ENCODE assay signal across 9 cellular contexts in genomic region chr7:44629825-44630580, GRCh38. TPM values are rescaled to one million over a fixed set of nuclear protein-coding genes. Genes with fewer than 3 reads are reported as not detected.
A peak's percentile ranks its signal among the peaks of the same experiment; 100 is the strongest.
DNase-seq lines count a peak whose midpoint lies in the region; ATAC-seq and TF ChIP-seq lines count a peak whose summit lies in the region.
"Had no signal": no experiment of that assay in that cellular context is flagged by ENCODE, and none has a peak within 500 bp of the region (broad histone marks: within the 10 kb centered on the region; RNA-seq: fewer than 3 reads in every experiment).

No MANE protein-coding gene starts in this region.

- peaks cover 24% of the 10 kb centered on the region for H3K36me3 ChIP-seq in neutrophil

- H3K27me3 Mint-ChIP-seq in activated B cell treated with CpG ODN at 0.5 μM for 24 hours, result no peaks in the 10 kb centered on the region

- TF ChIP-seq CTCF in activated B cell treated with CpG ODN at 0.5 μM for 24 hours (IDR thresholded peaks at IDR 0.05) (no peak), neutrophil (IDR thresholded peaks at IDR 0.05) (no peak)

- peak overlapping the region; percentile 36 to 56 for H3K4me3 ChIP-seq in neutrophil (ENCODE audit: low read depth in 1 of 2, low read length in 1 of 2)

- H3K4me1 ChIP-seq in neutrophil (ENCODE audit: control insufficient read depth in 1 of 2, insufficient read depth in 1 of 2, low read depth in 1 of 2, low read length in 1 of 2), result peaks cover 68 to 71% of the 10 kb centered on the region in 2 experiments

- no peaks in the 10 kb centered on the region for H3K9me3 Mint-ChIP-seq in activated B cell treated with CpG ODN at 0.5 μM for 24 hours

- peak; percentile 57 for ATAC-seq in GM18867 (IDR thresholded peaks at IDR 0.05; ENCODE audit: unreplicated experiment)
- peak; percentile 59 for ATAC-seq in HG02870 (IDR thresholded peaks at IDR 0.05; ENCODE audit: unreplicated experiment)
- ATAC-seq in activated B cell treated with CpG ODN at 0.5 μM for 24 hours (ENCODE audit: low read depth), result peak; percentile 59
- no peak for ATAC-seq in GM21723 (IDR thresholded peaks at IDR 0.05; ENCODE audit: unreplicated experiment)

- no peak for DNase-seq in activated B cell treated with CpG ODN at 0.5 μM for 24 hours
- no peak for DNase-seq in HUDEP-2 (lab: John Stamatoyannopoulos, UW; ENCODE audit: unreplicated experiment in 76 of 76)
- DNase-seq in NCI-H146 (lab: John Stamatoyannopoulos, UW), result no peak
- DNase-seq in glomerular visceral epithelial cell (ENCODE audit: extremely low spot score), result no peak
- DNase-seq: nucleus accumbens had no signal

- POLR2A ChIA-PET in activated B cell treated with CpG ODN at 0.5 μM for 24 hours (lab: Charles Lee), result interaction anchor here (0.6 to 14.0 kb wide), 7 partner anchors 8 to 283 kb away, joined by 3 to 257 read pairs (median 11); partner anchors contain the start of genes DDX56, OGDH and ZMIZ2

- peaks cover 34% of the 10 kb centered on the region for H3K36me3 Mint-ChIP-seq in activated B cell treated with CpG ODN at 0.5 μM for 24 hours (ENCODE audit: low read depth)

- CTCF ChIA-PET in activated B cell treated with CpG ODN at 0.5 μM for 24 hours (lab: Charles Lee), result interaction anchor here (1.3 kb wide), 1 partner anchor 26 kb away, joined by 3 read pairs; no protein-coding TSS in a partner anchor

- peaks cover 64% of the 10 kb centered on the region for H3K4me1 Mint-ChIP-seq in activated B cell treated with CpG ODN at 0.5 μM for 24 hours

- H3K27ac Mint-ChIP-seq in activated B cell treated with CpG ODN at 0.5 μM for 24 hours, result peak overlapping the region; percentile 96

- H3K27me3 ChIP-seq in neutrophil, result no peaks in the 10 kb centered on the region

- H3K9me3 ChIP-seq in neutrophil, result no peaks in the 10 kb centered on the region

- intact Hi-C loops in activated B cell treated with CpG ODN at 0.5 μM for 24 hours (cut with micrococcal nuclease), result loop anchor here (1.0 kb wide), 1 partner anchor 8 kb away; no protein-coding TSS in a partner anchor

- H3K27ac ChIP-seq in neutrophil, result peak overlapping the region; percentile 96

- peak overlapping the region; percentile 79 for H3K4me3 Mint-ChIP-seq in activated B cell treated with CpG ODN at 0.5 μM for 24 hours

RNA-seq across cellular contexts. Expression of gene OGDH, which starts 23.6 kb away (rescaled TPM):
- 79.5 and 81.7 TPM in 2 replicates for total RNA-seq in activated B cell treated with CpG ODN at 0.5 μM for 24 hours

RNA-seq across cellular contexts. Expression of gene TMED4, which starts 48.0 kb away (rescaled TPM):
- total RNA-seq in activated B cell treated with CpG ODN at 0.5 μM for 24 hours, result 61.7 and 70.1 TPM in 2 replicates

RNA-seq across cellular contexts. Expression of gene DDX56, which starts 56.3 kb away (rescaled TPM):
- total RNA-seq in activated B cell treated with CpG ODN at 0.5 μM for 24 hours, result 92.6 and 99.7 TPM in 2 replicates
